In the genomic region with DNA sequence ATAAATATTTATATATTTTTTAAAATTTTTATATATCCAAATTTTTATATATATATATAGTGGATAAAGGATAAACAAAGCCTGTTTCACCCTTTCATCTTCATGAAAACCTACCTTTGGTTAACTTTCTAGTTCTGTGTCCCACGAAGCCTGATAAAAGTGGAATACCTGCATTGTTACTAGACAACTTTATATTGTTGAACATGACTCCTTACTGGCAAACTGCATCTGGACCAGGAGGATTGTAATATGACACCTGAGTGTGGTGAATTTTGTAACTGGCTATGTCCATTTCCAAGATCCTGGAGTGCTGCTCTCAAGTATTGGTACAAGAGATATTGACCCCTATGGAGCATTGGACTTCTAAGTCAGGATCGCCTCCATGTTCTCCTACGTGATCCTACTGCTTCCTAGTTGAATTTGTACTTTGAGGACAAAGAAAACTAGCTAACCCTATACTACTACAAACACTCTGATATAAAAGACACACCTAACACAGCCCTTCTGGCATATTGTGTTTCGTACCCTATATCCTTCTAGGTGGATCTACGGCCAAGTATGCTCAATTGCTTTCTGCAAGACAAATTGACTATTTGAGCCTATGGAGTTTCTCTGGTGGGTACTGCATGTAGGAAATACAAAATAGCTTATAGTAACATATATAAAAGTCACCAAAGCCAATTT, we compare ENCODE assay signal across 17 cellular contexts.
"Had no signal": no experiment of that assay in that cellular context is flagged by ENCODE, and none has a peak within 500 bp of the region (broad histone marks: within the 10 kb centered on the region; RNA-seq: fewer than 3 reads in every experiment).

No MANE protein-coding gene starts in this region.

- H3K36me3 Mint-ChIP-seq: brain; natural killer cell treated with Interleukin-12 subunit alpha and Interleukin-12 subunit beta and Interleukin-15 and Interleukin-18, amount 100 ng/mL, for 72 hours had no signal

- DNase-seq: activated CD4-positive, alpha-beta T cell treated with anti-CD3 and anti-CD28 coated beads, Interleukin-2, amount 50 U/mL, for 1 hour; activated naive CD8-positive, alpha-beta T cell treated with anti-CD3 and anti-CD28 coated beads, Interleukin-2, amount 50 U/mL, for 24 hours; anterior cingulate cortex; central memory CD4-positive, alpha-beta T cell; dorsolateral prefrontal cortex; foreskin fibroblast; left cardiac atrium; lower lobe of right lung; right lobe of liver; small intestine; stimulated activated CD4-positive, alpha-beta T cell treated with anti-CD3 and anti-CD28 coated beads, Interleukin-15, amount 100 ng/mL, for 24 hours; stimulated activated CD4-positive, alpha-beta T cell treated with anti-CD3 and anti-CD28 coated beads, Interleukin-2, amount 100 ng/mL, for 48 hours; stomach; trophoblast cell had no signal

- H3K27me3 Mint-ChIP-seq: activated naive CD8-positive, alpha-beta T cell treated with anti-CD3 and anti-CD28 coated beads, Interleukin-2, amount 50 U/mL, for 24 hours; natural killer cell treated with Interleukin-12 subunit alpha and Interleukin-12 subunit beta and Interleukin-15 and Interleukin-18, amount 100 ng/mL, for 72 hours had no signal

- H3K4me3 Mint-ChIP-seq: activated naive CD8-positive, alpha-beta T cell treated with anti-CD3 and anti-CD28 coated beads, Interleukin-2, amount 50 U/mL, for 24 hours; activated T-helper 1 cell treated with anti-CD3 and anti-CD28 coated beads, Interleukin-12 subunit alpha, Interleukin-12 subunit beta, Interleukin-2, Interleukin-4 antibody, amounts not matched to agents 30 ng/mL and 10 ng/mL and 1 ng/mL, durations not matched to agents 14 hours and 24 hours and 36 hours; brain; natural killer cell treated with Interleukin-12 subunit alpha and Interleukin-12 subunit beta and Interleukin-15 and Interleukin-18, amount 100 ng/mL, for 72 hours had no signal

- ATAC-seq: activated naive CD8-positive, alpha-beta T cell treated with anti-CD3 and anti-CD28 coated beads, Interleukin-2, amount 50 U/mL, for 24 hours; left cardiac atrium; lower lobe of right lung; right lobe of liver had no signal

- H3K9me3 Mint-ChIP-seq: activated naive CD8-positive, alpha-beta T cell treated with anti-CD3 and anti-CD28 coated beads, Interleukin-2, amount 50 U/mL, for 24 hours; activated T-helper 1 cell treated with anti-CD3 and anti-CD28 coated beads, Interleukin-12 subunit alpha, Interleukin-12 subunit beta, Interleukin-2, Interleukin-4 antibody, amounts not matched to agents 30 ng/mL and 10 ng/mL and 1 ng/mL, durations not matched to agents 14 hours and 24 hours and 36 hours; brain; natural killer cell treated with Interleukin-12 subunit alpha and Interleukin-12 subunit beta and Interleukin-15 and Interleukin-18, amount 100 ng/mL, for 72 hours had no signal

- H3K27ac Mint-ChIP-seq: activated naive CD8-positive, alpha-beta T cell treated with anti-CD3 and anti-CD28 coated beads, Interleukin-2, amount 50 U/mL, for 24 hours; activated T-helper 1 cell treated with anti-CD3 and anti-CD28 coated beads, Interleukin-12 subunit alpha, Interleukin-12 subunit beta, Interleukin-2, Interleukin-4 antibody, amounts not matched to agents 30 ng/mL and 10 ng/mL and 1 ng/mL, durations not matched to agents 14 hours and 24 hours and 36 hours; brain; natural killer cell treated with Interleukin-12 subunit alpha and Interleukin-12 subunit beta and Interleukin-15 and Interleukin-18, amount 100 ng/mL, for 72 hours had no signal

- H3K4me1 Mint-ChIP-seq: activated naive CD8-positive, alpha-beta T cell treated with anti-CD3 and anti-CD28 coated beads, Interleukin-2, amount 50 U/mL, for 24 hours; brain had no signal
